In the genomic region with DNA sequence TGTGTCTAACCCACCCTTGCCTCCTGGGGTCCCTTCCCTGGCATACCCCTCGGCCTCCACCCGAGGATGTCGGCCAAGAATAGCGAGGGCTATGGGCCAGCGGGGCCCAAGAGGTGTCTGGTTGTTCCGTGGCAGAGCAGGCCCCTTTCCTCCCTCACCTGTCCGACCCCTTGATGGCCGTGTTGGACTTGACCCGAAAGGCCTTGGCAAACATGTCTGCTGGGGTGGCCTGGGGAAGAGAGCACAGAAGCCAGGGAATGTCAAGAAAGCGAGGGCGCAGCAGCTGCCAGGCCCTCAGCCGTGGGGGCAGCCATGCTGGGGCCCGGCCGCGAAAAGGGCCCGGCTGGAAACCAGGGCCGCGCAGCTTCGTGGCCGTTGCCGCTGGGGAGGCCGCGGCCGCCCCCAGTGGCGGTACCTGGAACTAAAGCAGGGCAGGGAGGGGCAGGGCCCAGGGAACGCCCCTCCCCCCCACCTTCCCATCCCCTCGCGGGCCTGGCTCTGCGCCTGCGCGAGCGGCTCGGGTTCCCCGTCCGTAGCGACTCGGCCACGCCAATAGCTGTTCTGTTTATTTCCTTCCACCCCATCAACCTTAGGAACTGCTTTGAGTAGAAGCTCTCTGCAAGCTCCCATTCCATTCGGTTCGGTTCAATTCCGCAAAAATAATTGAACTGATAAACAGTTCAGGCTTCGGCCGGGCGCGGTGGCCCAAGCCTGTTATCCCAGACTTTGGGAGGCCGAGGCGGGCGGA, we compare ENCODE assay signal across 1 cellular context.
TF ChIP-seq lines count a peak whose summit lies in the region.

A gene with protein sequence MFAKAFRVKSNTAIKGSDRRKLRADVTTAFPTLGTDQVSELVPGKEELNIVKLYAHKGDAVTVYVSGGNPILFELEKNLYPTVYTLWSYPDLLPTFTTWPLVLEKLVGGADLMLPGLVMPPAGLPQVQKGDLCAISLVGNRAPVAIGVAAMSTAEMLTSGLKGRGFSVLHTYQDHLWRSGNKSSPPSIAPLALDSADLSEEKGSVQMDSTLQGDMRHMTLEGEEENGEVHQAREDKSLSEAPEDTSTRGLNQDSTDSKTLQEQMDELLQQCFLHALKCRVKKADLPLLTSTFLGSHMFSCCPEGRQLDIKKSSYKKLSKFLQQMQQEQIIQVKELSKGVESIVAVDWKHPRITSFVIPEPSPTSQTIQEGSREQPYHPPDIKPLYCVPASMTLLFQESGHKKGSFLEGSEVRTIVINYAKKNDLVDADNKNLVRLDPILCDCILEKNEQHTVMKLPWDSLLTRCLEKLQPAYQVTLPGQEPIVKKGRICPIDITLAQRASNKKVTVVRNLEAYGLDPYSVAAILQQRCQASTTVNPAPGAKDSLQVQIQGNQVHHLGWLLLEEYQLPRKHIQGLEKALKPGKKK (minus strand): TSS at position 337 of the 748 bp plus-strand sequence. CDS start 123 bp downstream, at position 214.

TF ChIP-seq in K562, 482 proteins besides CTCF, POLR2A, EP300 and RAD21 (continued from another document and continues in another):
- TF ChIP-seq, protein P1, sequence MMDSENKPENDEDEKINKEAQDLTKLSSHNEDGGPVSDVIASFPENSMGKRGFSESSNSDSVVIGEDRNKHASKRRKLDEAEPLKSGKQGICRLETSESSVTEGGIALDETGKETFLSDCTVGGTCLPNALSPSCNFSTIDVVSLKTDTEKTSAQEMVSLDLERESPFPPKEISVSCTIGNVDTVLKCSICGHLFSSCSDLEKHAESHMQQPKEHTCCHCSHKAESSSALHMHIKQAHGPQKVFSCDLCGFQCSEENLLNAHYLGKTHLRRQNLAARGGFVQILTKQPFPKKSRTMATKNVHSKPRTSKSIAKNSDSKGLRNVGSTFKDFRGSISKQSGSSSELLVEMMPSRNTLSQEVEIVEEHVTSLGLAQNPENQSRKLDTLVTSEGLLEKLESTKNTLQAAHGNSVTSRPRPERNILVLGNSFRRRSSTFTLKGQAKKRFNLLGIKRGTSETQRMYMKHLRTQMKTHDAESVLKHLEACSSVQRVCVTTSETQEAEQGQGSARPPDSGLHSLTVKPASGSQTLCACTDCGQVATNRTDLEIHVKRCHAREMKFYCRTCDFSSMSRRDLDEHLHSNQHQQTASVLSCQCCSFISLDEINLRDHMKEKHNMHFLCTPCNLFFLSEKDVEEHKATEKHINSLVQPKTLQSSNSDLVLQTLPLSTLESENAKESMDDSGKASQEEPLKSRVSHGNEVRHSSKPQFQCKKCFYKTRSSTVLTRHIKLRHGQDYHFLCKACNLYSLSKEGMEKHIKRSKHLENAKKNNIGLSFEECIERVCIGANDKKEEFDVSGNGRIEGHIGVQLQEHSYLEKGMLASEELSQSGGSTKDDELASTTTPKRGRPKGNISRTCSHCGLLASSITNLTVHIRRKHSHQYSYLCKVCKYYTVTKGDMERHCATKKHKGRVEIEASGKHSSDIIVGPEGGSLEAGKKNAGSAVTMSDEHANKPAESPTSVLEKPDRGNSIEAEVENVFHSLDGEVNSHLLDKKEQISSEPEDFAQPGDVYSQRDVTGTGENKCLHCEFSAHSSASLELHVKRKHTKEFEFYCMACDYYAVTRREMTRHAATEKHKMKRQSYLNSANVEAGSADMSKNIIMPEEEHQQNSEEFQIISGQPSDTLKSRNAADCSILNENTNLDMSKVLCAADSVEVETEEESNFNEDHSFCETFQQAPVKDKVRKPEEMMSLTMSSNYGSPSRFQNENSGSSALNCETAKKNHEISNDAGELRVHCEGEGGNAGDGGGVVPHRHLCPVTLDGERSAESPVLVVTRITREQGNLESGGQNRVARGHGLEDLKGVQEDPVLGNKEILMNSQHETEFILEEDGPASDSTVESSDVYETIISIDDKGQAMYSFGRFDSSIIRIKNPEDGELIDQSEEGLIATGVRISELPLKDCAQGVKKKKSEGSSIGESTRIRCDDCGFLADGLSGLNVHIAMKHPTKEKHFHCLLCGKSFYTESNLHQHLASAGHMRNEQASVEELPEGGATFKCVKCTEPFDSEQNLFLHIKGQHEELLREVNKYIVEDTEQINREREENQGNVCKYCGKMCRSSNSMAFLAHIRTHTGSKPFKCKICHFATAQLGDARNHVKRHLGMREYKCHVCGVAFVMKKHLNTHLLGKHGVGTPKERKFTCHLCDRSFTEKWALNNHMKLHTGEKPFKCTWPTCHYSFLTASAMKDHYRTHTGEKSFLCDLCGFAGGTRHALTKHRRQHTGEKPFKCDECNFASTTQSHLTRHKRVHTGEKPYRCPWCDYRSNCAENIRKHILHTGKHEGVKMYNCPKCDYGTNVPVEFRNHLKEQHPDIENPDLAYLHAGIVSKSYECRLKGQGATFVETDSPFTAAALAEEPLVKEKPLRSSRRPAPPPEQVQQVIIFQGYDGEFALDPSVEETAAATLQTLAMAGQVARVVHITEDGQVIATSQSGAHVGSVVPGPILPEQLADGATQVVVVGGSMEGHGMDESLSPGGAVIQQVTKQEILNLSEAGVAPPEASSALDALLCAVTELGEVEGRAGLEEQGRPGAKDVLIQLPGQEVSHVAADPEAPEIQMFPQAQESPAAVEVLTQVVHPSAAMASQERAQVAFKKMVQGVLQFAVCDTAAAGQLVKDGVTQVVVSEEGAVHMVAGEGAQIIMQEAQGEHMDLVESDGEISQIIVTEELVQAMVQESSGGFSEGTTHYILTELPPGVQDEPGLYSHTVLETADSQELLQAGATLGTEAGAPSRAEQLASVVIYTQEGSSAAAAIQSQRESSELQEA (IDR thresholded peaks at IDR 0.05; ENCODE audit: low read depth), result no peak
- TF ChIP-seq ZNF584 (CRISPR knock-in tag; IDR thresholded peaks at IDR 0.05; ENCODE audit: low read depth) (0 out of 2 replicates have a peak, but pooled peaks have one; percentile 19), JUN (IDR thresholded peaks at IDR 0.05; ENCODE audit: borderline replicate concordance, low read depth, low read length) (peak; percentile 87), JUN (CRISPR knock-in tag; IDR thresholded peaks at IDR 0.05; ENCODE audit: borderline replicate concordance) (no peak), PRMT5 (CRISPR knock-in tag; IDR thresholded peaks at IDR 0.05) (0 out of 2 replicates have a peak, but pooled peaks have one; percentile 37), FOS (IDR thresholded peaks at IDR 0.05; ENCODE audit: extremely low read depth, insufficient read length) (no peak), NR2C1 (IDR thresholded peaks at IDR 0.05) (no peak; the same call in 1 of the 2 replicates), NR2C1 (tag; IDR thresholded peaks at IDR 0.05) (peak; percentile 67), SMARCA5 (IDR thresholded peaks at IDR 0.05) (no peak), ARHGAP35 (IDR thresholded peaks at IDR 0.05; ENCODE audit: partially characterized antibody) (no peak), FOSL1 (tag; conservative IDR thresholded peaks at IDR 0.05) (peak; percentile 41; the same call in 1 of the 2 replicates), ILK (tag; IDR thresholded peaks at IDR 0.05; ENCODE audit: borderline replicate concordance, low read depth) (no peak), CREBBP (IDR thresholded peaks at IDR 0.05; ENCODE audit: low read depth, low read length) (no peak), HMGN3 (IDR thresholded peaks at IDR 0.05; ENCODE audit: borderline replicate concordance, extremely low read depth, insufficient read length, low read depth, low read length) (peak; percentile 98), KAT7 (CRISPR knock-in tag; IDR thresholded peaks at IDR 0.05; ENCODE audit: borderline replicate concordance) (peak; percentile 100), HNRNPH1 (optimal IDR thresholded peaks at IDR 0.05; ENCODE audit: low read depth, low read length) (no peak), TSC22D4 (tag; IDR thresholded peaks at IDR 0.05) (no peak), ZC3H4 (CRISPR knock-in tag; IDR thresholded peaks at IDR 0.05; ENCODE audit: borderline replicate concordance) (no peak), TFAM (CRISPR knock-in tag; conservative IDR thresholded peaks at IDR 0.05) (no peak), EWSR1 (IDR thresholded peaks at IDR 0.05; ENCODE audit: borderline replicate concordance, low read depth, partially characterized antibody) (no peak), HNRNPK (IDR thresholded peaks at IDR 0.05; ENCODE audit: low read depth, low read length, poor library complexity, severe bottlenecking) (peak; percentile 40), GABPA (tag; conservative IDR thresholded peaks at IDR 0.05; ENCODE audit: low read depth) (peak; percentile 91), SMARCC2 (IDR thresholded peaks at IDR 0.05; ENCODE audit: low read depth) (0 out of 2 replicates have a peak, but pooled peaks have one; percentile 24), MEIS2 (IDR thresholded peaks at IDR 0.05; ENCODE audit: partially characterized antibody) (peak; percentile 87), MAZ (CRISPR knock-in tag; conservative IDR thresholded peaks at IDR 0.05 in 1 of 2, IDR thresholded peaks at IDR 0.05 in 1 of 2) (peak; percentile 99 to 100)
- TF ChIP-seq, protein P2, sequence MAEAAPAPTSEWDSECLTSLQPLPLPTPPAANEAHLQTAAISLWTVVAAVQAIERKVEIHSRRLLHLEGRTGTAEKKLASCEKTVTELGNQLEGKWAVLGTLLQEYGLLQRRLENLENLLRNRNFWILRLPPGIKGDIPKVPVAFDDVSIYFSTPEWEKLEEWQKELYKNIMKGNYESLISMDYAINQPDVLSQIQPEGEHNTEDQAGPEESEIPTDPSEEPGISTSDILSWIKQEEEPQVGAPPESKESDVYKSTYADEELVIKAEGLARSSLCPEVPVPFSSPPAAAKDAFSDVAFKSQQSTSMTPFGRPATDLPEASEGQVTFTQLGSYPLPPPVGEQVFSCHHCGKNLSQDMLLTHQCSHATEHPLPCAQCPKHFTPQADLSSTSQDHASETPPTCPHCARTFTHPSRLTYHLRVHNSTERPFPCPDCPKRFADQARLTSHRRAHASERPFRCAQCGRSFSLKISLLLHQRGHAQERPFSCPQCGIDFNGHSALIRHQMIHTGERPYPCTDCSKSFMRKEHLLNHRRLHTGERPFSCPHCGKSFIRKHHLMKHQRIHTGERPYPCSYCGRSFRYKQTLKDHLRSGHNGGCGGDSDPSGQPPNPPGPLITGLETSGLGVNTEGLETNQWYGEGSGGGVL (CRISPR knock-in tag; IDR thresholded peaks at IDR 0.05), result no peak
- TF ChIP-seq, protein P3, sequence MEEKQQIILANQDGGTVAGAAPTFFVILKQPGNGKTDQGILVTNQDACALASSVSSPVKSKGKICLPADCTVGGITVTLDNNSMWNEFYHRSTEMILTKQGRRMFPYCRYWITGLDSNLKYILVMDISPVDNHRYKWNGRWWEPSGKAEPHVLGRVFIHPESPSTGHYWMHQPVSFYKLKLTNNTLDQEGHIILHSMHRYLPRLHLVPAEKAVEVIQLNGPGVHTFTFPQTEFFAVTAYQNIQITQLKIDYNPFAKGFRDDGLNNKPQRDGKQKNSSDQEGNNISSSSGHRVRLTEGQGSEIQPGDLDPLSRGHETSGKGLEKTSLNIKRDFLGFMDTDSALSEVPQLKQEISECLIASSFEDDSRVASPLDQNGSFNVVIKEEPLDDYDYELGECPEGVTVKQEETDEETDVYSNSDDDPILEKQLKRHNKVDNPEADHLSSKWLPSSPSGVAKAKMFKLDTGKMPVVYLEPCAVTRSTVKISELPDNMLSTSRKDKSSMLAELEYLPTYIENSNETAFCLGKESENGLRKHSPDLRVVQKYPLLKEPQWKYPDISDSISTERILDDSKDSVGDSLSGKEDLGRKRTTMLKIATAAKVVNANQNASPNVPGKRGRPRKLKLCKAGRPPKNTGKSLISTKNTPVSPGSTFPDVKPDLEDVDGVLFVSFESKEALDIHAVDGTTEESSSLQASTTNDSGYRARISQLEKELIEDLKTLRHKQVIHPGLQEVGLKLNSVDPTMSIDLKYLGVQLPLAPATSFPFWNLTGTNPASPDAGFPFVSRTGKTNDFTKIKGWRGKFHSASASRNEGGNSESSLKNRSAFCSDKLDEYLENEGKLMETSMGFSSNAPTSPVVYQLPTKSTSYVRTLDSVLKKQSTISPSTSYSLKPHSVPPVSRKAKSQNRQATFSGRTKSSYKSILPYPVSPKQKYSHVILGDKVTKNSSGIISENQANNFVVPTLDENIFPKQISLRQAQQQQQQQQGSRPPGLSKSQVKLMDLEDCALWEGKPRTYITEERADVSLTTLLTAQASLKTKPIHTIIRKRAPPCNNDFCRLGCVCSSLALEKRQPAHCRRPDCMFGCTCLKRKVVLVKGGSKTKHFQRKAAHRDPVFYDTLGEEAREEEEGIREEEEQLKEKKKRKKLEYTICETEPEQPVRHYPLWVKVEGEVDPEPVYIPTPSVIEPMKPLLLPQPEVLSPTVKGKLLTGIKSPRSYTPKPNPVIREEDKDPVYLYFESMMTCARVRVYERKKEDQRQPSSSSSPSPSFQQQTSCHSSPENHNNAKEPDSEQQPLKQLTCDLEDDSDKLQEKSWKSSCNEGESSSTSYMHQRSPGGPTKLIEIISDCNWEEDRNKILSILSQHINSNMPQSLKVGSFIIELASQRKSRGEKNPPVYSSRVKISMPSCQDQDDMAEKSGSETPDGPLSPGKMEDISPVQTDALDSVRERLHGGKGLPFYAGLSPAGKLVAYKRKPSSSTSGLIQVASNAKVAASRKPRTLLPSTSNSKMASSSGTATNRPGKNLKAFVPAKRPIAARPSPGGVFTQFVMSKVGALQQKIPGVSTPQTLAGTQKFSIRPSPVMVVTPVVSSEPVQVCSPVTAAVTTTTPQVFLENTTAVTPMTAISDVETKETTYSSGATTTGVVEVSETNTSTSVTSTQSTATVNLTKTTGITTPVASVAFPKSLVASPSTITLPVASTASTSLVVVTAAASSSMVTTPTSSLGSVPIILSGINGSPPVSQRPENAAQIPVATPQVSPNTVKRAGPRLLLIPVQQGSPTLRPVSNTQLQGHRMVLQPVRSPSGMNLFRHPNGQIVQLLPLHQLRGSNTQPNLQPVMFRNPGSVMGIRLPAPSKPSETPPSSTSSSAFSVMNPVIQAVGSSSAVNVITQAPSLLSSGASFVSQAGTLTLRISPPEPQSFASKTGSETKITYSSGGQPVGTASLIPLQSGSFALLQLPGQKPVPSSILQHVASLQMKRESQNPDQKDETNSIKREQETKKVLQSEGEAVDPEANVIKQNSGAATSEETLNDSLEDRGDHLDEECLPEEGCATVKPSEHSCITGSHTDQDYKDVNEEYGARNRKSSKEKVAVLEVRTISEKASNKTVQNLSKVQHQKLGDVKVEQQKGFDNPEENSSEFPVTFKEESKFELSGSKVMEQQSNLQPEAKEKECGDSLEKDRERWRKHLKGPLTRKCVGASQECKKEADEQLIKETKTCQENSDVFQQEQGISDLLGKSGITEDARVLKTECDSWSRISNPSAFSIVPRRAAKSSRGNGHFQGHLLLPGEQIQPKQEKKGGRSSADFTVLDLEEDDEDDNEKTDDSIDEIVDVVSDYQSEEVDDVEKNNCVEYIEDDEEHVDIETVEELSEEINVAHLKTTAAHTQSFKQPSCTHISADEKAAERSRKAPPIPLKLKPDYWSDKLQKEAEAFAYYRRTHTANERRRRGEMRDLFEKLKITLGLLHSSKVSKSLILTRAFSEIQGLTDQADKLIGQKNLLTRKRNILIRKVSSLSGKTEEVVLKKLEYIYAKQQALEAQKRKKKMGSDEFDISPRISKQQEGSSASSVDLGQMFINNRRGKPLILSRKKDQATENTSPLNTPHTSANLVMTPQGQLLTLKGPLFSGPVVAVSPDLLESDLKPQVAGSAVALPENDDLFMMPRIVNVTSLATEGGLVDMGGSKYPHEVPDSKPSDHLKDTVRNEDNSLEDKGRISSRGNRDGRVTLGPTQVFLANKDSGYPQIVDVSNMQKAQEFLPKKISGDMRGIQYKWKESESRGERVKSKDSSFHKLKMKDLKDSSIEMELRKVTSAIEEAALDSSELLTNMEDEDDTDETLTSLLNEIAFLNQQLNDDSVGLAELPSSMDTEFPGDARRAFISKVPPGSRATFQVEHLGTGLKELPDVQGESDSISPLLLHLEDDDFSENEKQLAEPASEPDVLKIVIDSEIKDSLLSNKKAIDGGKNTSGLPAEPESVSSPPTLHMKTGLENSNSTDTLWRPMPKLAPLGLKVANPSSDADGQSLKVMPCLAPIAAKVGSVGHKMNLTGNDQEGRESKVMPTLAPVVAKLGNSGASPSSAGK (IDR thresholded peaks at IDR 0.05), result 0 out of 2 replicates have a peak, but pooled peaks have one; percentile 10
- TF ChIP-seq, protein P4, sequence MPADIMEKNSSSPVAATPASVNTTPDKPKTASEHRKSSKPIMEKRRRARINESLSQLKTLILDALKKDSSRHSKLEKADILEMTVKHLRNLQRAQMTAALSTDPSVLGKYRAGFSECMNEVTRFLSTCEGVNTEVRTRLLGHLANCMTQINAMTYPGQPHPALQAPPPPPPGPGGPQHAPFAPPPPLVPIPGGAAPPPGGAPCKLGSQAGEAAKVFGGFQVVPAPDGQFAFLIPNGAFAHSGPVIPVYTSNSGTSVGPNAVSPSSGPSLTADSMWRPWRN (IDR thresholded peaks at IDR 0.05; ENCODE audit: low read depth), result no peak
